Comparison of ENCODE assay signal across 8 cellular contexts in genomic region chr7:35694161-35694783, GRCh38. TPM values are rescaled to one million over a fixed set of nuclear protein-coding genes. Genes with fewer than 3 reads are reported as not detected.
DNase-seq lines count a peak whose midpoint lies in the region; ATAC-seq and TF ChIP-seq lines count a peak whose summit lies in the region.

No MANE protein-coding gene starts in this region.

- H3K4me1 ChIP-seq in HUES64 (ENCODE audit: insufficient read depth, low read length) = peaks cover 26% of the 10 kb centered on the region

- peaks cover 39% of the 10 kb centered on the region for H3K36me3 Mint-ChIP-seq in activated CD8-positive, alpha-beta T cell treated with anti-CD3 and anti-CD28 coated beads, Interleukin-2, amount 10 ng/mL, durations not matched to agents 7 days and 5 days (ENCODE audit: low read depth)
- H3K36me3 Mint-ChIP-seq in progenitor cell of endocrine pancreas (ENCODE audit: insufficient read depth) = peaks cover 30% of the 10 kb centered on the region

- peak overlapping the region; percentile 82 for H3K9ac ChIP-seq in HUES64 (ENCODE audit: low read depth, low read length)

- ATAC-seq in GM21515 (IDR thresholded peaks at IDR 0.05; ENCODE audit: unreplicated experiment) = peak; percentile 15
- ATAC-seq in activated CD8-positive, alpha-beta T cell treated with anti-CD3 and anti-CD28 coated beads, Interleukin-2, amount 10 ng/mL, durations not matched to agents 7 days and 5 days = peak; percentile 13

- no peaks in the 10 kb centered on the region for H3K27me3 Mint-ChIP-seq in activated CD8-positive, alpha-beta T cell treated with anti-CD3 and anti-CD28 coated beads, Interleukin-2, amount 10 ng/mL, durations not matched to agents 7 days and 5 days (ENCODE audit: low read depth)
- H3K27me3 Mint-ChIP-seq in progenitor cell of endocrine pancreas = no peaks in the 10 kb centered on the region

- H3K27ac Mint-ChIP-seq in activated CD8-positive, alpha-beta T cell treated with anti-CD3 and anti-CD28 coated beads, Interleukin-2, amount 10 ng/mL, durations not matched to agents 7 days and 5 days = peak overlapping the region; percentile 84
- peak overlapping the region; percentile 98 for H3K27ac Mint-ChIP-seq in progenitor cell of endocrine pancreas

- DNase-seq in Daoy (ENCODE audit: low read depth) (peak; percentile 47), germinal center (ENCODE audit: low spot score) (peak; percentile 5), progenitor cell of endocrine pancreas (ENCODE audit: low spot score, unreplicated experiment) (no peak), NCI-H2081 treated with DMSO at 0.1 percent for 48 hours (lab: John Stamatoyannopoulos, UW) (no peak), NCI-H187 treated with DMSO at 0.1 percent for 48 hours (lab: John Stamatoyannopoulos, UW) (no peak)
- DNase-seq in activated CD8-positive, alpha-beta T cell treated with anti-CD3 and anti-CD28 coated beads, Interleukin-2, amount 10 ng/mL, durations not matched to agents 7 days and 5 days = peak; percentile 34

- H3K4me3 ChIP-seq in HUES64 (ENCODE audit: low read length) = peak overlapping the region; percentile 74

- H3K27ac ChIP-seq in HUES64 (ENCODE audit: low read depth, low read length) = peak overlapping the region; percentile 82

- no peaks in the 10 kb centered on the region for H3K9me3 ChIP-seq in HUES64 (ENCODE audit: insufficient read depth, low read depth, low read length)

- peak overlapping the region; percentile 85 for H3K4me3 Mint-ChIP-seq in activated CD8-positive, alpha-beta T cell treated with anti-CD3 and anti-CD28 coated beads, Interleukin-2, amount 10 ng/mL, durations not matched to agents 7 days and 5 days
- H3K4me3 Mint-ChIP-seq in progenitor cell of endocrine pancreas (ENCODE audit: low read depth) = peak overlapping the region; percentile 94

- H3K27me3 ChIP-seq in HUES64 (ENCODE audit: insufficient read depth, low read length) = no peaks in the 10 kb centered on the region

- CTCF ChIA-PET in activated CD8-positive, alpha-beta T cell treated with anti-CD3 and anti-CD28 coated beads, Interleukin-2, amount 10 ng/mL, durations not matched to agents 7 days and 5 days (lab: Charles Lee) = interaction anchor here (1.0 to 11.6 kb wide), 6 partner anchors 13 to 212 kb away, joined by 3 to 116 read pairs (median 6); partner anchors contain the start of gene SEPTIN7

- peaks cover 44% of the 10 kb centered on the region for H3K4me1 Mint-ChIP-seq in activated CD8-positive, alpha-beta T cell treated with anti-CD3 and anti-CD28 coated beads, Interleukin-2, amount 10 ng/mL, durations not matched to agents 7 days and 5 days (ENCODE audit: low read depth)
- H3K4me1 Mint-ChIP-seq in progenitor cell of endocrine pancreas (ENCODE audit: low read depth) = peaks cover 42% of the 10 kb centered on the region

- POLR2A ChIA-PET in activated CD8-positive, alpha-beta T cell treated with anti-CD3 and anti-CD28 coated beads, Interleukin-2, amount 10 ng/mL, durations not matched to agents 7 days and 5 days (lab: Charles Lee) = interaction anchor here (1.4 to 8.1 kb wide), 9 partner anchors 14 to 197 kb away, joined by 3 to 132 read pairs (median 6); partner anchors contain the start of gene SEPTIN7

- no peaks in the 10 kb centered on the region for H3K36me3 ChIP-seq in HUES64 (ENCODE audit: insufficient read depth, low read length)

- WGBS in HUES64 = 2% methylated on average over 41 of the region's 41 CpGs

- no peaks in the 10 kb centered on the region for H3K9me3 Mint-ChIP-seq in activated CD8-positive, alpha-beta T cell treated with anti-CD3 and anti-CD28 coated beads, Interleukin-2, amount 10 ng/mL, durations not matched to agents 7 days and 5 days (ENCODE audit: insufficient read depth)
- peaks cover 3% of the 10 kb centered on the region for H3K9me3 Mint-ChIP-seq in progenitor cell of endocrine pancreas (ENCODE audit: low read depth)

- no peak for TF ChIP-seq CTCF in progenitor cell of endocrine pancreas (IDR thresholded peaks at IDR 0.05; ENCODE audit: unreplicated experiment)

RNA-seq across cellular contexts. Expression of gene HERPUD2, which starts 0.7 kb away (rescaled TPM):
- total RNA-seq in Daoy (2014; rRNA removed; shearing (Covaris generic)) = 17.1 and 20.9 TPM in 2 replicates
- 16.3 TPM for polyA plus RNA-seq in HUES64 (2013, experiment 1 of 2)
- 16.5 TPM for polyA plus RNA-seq in HUES64 (2013, experiment 2 of 2)
- 10 to 100 TPM; 30.4 to 31.3 TPM for total RNA-seq in activated CD8-positive, alpha-beta T cell treated with anti-CD3 and anti-CD28 coated beads, Interleukin-2, amount 10 ng/mL, durations not matched to agents 7 days and 5 days
- total RNA-seq in progenitor cell of endocrine pancreas = 37.4 and 39.1 TPM in 2 replicates

Comparison
In these comparisons a context has a peak if more than half of its experiments do, and no peak if none do; other contexts are left out.
1. DNase-seq: peak in Daoy (single experiment), activated CD8-positive, alpha-beta T cell treated with anti-CD3 and anti-CD28 coated beads, Interleukin-2, amount 10 ng/mL, durations not matched to agents 7 days and 5 days (single experiment) and germinal center (single experiment); none in progenitor cell of endocrine pancreas (single experiment), NCI-H2081 treated with DMSO at 0.1 percent for 48 hours (single experiment) and NCI-H187 treated with DMSO at 0.1 percent for 48 hours (single experiment).